In genomic region chr5:159050408-159051091, GRCh38 we compare ENCODE assay signal across 8 cellular contexts. TPM values are rescaled to one million over a fixed set of nuclear protein-coding genes. Genes with fewer than 3 reads are reported as not detected.
DNase-seq lines count a peak whose midpoint lies in the region; TF ChIP-seq lines count a peak whose summit lies in the region.

No MANE protein-coding gene starts in this region.

- intact Hi-C loops in esophagus squamous epithelium (cut with DNase I), result no loop called here

- no peaks in the 10 kb centered on the region for H3K9me3 ChIP-seq in esophagus squamous epithelium
- no peaks in the 10 kb centered on the region for H3K9me3 ChIP-seq in skeletal muscle satellite cell (replicated peaks; ENCODE audit: low read length)

- 58 to 79% methylated on average over 6 of the region's 6 CpGs for WGBS in esophagus squamous epithelium, 2 donors

- no peak for TF ChIP-seq POLR2A in esophagus squamous epithelium (IDR thresholded peaks at IDR 0.05)

- no peaks in the 10 kb centered on the region for H3K36me3 ChIP-seq in esophagus squamous epithelium
- H3K36me3 ChIP-seq in skeletal muscle satellite cell (ENCODE audit: insufficient read depth, low read length), result no peaks in the 10 kb centered on the region

- H3K27me3 ChIP-seq in esophagus squamous epithelium (peaks cover 0 to 73% (median 2%) of the 10 kb centered on the region in 4 donors), skeletal muscle satellite cell (ENCODE audit: control insufficient read depth, insufficient read depth, low read length) (no peaks in the 10 kb centered on the region)

- peak overlapping the region; percentile 40 for H3K4me3 ChIP-seq in GM12865 (ENCODE audit: low read depth, low read length)
- H3K4me3 ChIP-seq in esophagus squamous epithelium, result peak overlapping the region in 2 of 4 donors; percentile 0 to 57
- peak overlapping the region; percentile 23 for H3K4me3 ChIP-seq in skeletal muscle satellite cell (ENCODE audit: low read length)

- TF ChIP-seq CTCF in GM12865 (IDR thresholded peaks at IDR 0.05; ENCODE audit: insufficient read depth, low read depth, low read length, missing control alignments), result no peak
- TF ChIP-seq CTCF in esophagus squamous epithelium (IDR thresholded peaks at IDR 0.05), result no peak

- peak overlapping the region; percentile 69 for H3K4me2 ChIP-seq in skeletal muscle satellite cell (ENCODE audit: low read length)

- DNase-seq in GM12865 (ENCODE audit: low read depth) (peak; percentile 86), GOT3 (lab: John Stamatoyannopoulos, UW) (peak; percentile 21), NCI-H1436 treated with DMSO at 0.1 percent for 48 hours (lab: John Stamatoyannopoulos, UW) (peak; percentile 76), esophagus squamous epithelium (lab: John Stamatoyannopoulos, UW) (no peak), NCI-H446 (lab: John Stamatoyannopoulos, UW) (no peak), foreskin melanocyte (no peak), NCI-H345 (lab: John Stamatoyannopoulos, UW) (no peak)

- H3K27ac ChIP-seq in esophagus squamous epithelium, result peak overlapping the region; percentile 49 to 87 (median 80)

- peak overlapping the region; percentile 61 for H3K9ac ChIP-seq in skeletal muscle satellite cell (ENCODE audit: low read depth, low read length)

- H3K4me1 ChIP-seq in esophagus squamous epithelium (peaks cover 8 to 55% (median 10%) of the 10 kb centered on the region in 3 donors), skeletal muscle satellite cell (ENCODE audit: control insufficient read depth, insufficient read depth, low read length) (peaks cover 48% of the 10 kb centered on the region)

RNA-seq across cellular contexts. Expression of gene EBF1, which starts 49.2 kb away (rescaled TPM):
- 10 to 100 TPM in 2 of 4 donors, 1 to 10 TPM in 1, under 1 TPM in 1; 0.80 to 15.8 (median 7.0) TPM for total RNA-seq in esophagus squamous epithelium
- total RNA-seq in skeletal muscle satellite cell (2012; rRNA removed), result 20.0 and 21.2 TPM in 2 replicates

Comparison
In these comparisons a context has a peak if more than half of its experiments do, and no peak if none do; other contexts are left out.
1. DNase-seq: peak in GM12865 (single experiment), GOT3 (single experiment) and NCI-H1436 treated with DMSO at 0.1 percent for 48 hours (single experiment); none in esophagus squamous epithelium (single experiment), NCI-H446 (0 of 2), foreskin melanocyte (single experiment) and NCI-H345 (single experiment).